ENCODE assay signal across 21 cellular contexts in the genomic region with DNA sequence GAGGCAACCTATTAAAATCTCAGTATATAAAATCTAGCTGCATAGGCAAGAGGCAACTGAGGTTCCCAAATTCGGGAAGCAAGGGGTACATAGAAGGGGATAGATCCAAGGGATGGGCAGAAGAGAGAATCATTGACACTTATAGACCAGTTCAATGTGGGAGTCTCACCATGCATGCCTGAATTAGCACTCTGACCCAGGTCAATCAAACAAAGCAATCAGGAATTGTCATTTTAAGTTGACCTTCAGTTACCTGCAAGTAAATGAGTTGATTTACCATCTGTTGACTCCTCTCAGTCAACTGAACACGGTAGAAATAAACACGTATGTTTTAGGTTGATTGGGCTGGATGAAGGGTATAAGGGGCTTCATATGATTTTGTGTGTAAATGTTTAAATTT. TPM values are rescaled to one million over a fixed set of nuclear protein-coding genes. Genes with fewer than 3 reads are reported as not detected.
DNase-seq lines count a peak whose midpoint lies in the region; ATAC-seq, FAIRE-seq and TF ChIP-seq lines count a peak whose summit lies in the region.
"Had no signal": no experiment of that assay in that cellular context is flagged by ENCODE, and none has a peak within 500 bp of the region (broad histone marks: within the 10 kb centered on the region; RNA-seq: fewer than 3 reads in every experiment).

No MANE protein-coding gene starts in this region.

- TF ChIP-seq RAD21 in HepG2 (CRISPR knock-in tag; IDR thresholded peaks at IDR 0.05): no peak

- no peak for TF ChIP-seq POLR2A in HepG2 (IDR thresholded peaks at IDR 0.05; ENCODE audit: insufficient read depth in 1 of 2, low read depth in 2 of 2, low read length in 2 of 2)

- peaks cover 2% of the 10 kb centered on the region for H3K27me3 Mint-ChIP-seq in nephron progenitor cell (ENCODE audit: low read depth, poor library complexity)
- H3K27me3 Mint-ChIP-seq: CD4-positive, alpha-beta T cell had no signal

- FAIRE-seq in HepG2 (lab: Jason Lieb, UNC): no peak
- no peak for FAIRE-seq in small intestine (lab: Jason Lieb, UNC)
- FAIRE-seq: GM12891, GM18507, H1 had no signal

- BruUV-seq in HepG2 (replicated peaks; lab: Mats Ljungman, UMichigan): no TSS peak

- H3K27me3 ChIP-seq in HepG2 (ENCODE audit: control insufficient read depth in 1 of 2, insufficient read depth in 2 of 2, low read length in 2 of 2): peaks cover 0 to 19% of the 10 kb centered on the region in 2 experiments; a peak in 1 of 5 replicates
- no peaks in the 10 kb centered on the region for H3K27me3 ChIP-seq in small intestine (ENCODE audit: control insufficient read depth in 2 of 2, insufficient read depth in 2 of 2, low read length in 2 of 2)

- H3K9me3 ChIP-seq in SK-N-MC (ENCODE audit: low read depth, low read length): no peaks in the 10 kb centered on the region
- no peaks in the 10 kb centered on the region for H3K9me3 ChIP-seq in HepG2 (ENCODE audit: low read length)
- no peaks in the 10 kb centered on the region for H3K9me3 ChIP-seq in small intestine (ENCODE audit: control insufficient read depth, low read depth)

- H3K4me2 ChIP-seq in HepG2 (ENCODE audit: low read depth, low read length): peak overlapping the region; percentile 48; the same call in 1 of the 2 replicates

- no peak for DNase-seq in SK-N-MC (ENCODE audit: low read depth, low spot score)
- no peak for DNase-seq in HepG2 (ENCODE audit: low spot score)
- peak; percentile 33 for DNase-seq in small intestine
- DNase-seq in SK-N-DZ (ENCODE audit: low spot score): no peak
- no peak for DNase-seq in stimulated activated CD4-positive, alpha-beta T cell treated with anti-CD3 and anti-CD28 coated beads, Interleukin-2, amount 100 ng/mL, for 24 hours
- DNase-seq in nephron progenitor cell: no peak
- DNase-seq: 8988T; C1 segment of cervical spinal cord; Calu3; CD4-positive, alpha-beta T cell; CD8-positive, alpha-beta memory T cell; DMS53; DMS79 treated with DMSO at 0.1 percent for 48 hours; GF-D8; H7; HCEC 1CT had no signal

- H3K27ac ChIP-seq in C4-2B (peak overlapping the region; percentile 74), SK-N-MC (peak overlapping the region; percentile 60; the same call in 1 of the 2 replicates), HepG2 (ENCODE audit: extremely low read length, insufficient read depth, low read length) (no peak overlapping the region), small intestine (ENCODE audit: low read depth in 1 of 2, low read length in 1 of 2) (no peak overlapping the region)

- TF ChIP-seq CTCF in C4-2B (conservative IDR thresholded peaks at IDR 0.05) (no peak), HepG2 (CRISPR knock-in tag; IDR thresholded peaks at IDR 0.05) (no peak), nephron progenitor cell (IDR thresholded peaks at IDR 0.05) (no peak)

- in situ Hi-C loops in HepG2 (cut with HindIII; ENCODE audit: extremely low pct_ligation_motif_present, low pct_unique_long_range_greater_than_20kb): no loop called here

- H3K9ac ChIP-seq in SK-N-MC (ENCODE audit: insufficient read length): no peak overlapping the region
- no peak overlapping the region for H3K9ac ChIP-seq in HepG2 (ENCODE audit: insufficient read depth, low read depth, low read length)

- no peaks in the 10 kb centered on the region for H3K36me3 Mint-ChIP-seq in nephron progenitor cell (ENCODE audit: low read depth)
- H3K36me3 Mint-ChIP-seq: CD8-positive, alpha-beta memory T cell had no signal

- H3K27ac Mint-ChIP-seq in nephron progenitor cell: no peak overlapping the region
- H3K27ac Mint-ChIP-seq: CD4-positive, alpha-beta T cell; CD8-positive, alpha-beta memory T cell had no signal

- POLR2A ChIA-PET in HepG2 (lab: Yijun Ruan, JAX): no interaction called here

- H2AFZ ChIP-seq in HepG2 (ENCODE audit: low read length): no peak overlapping the region

- TF ChIP-seq EP300 in HepG2 (IDR thresholded peaks at IDR 0.05; ENCODE audit: low read depth in 2 of 2, low read length in 2 of 2) (no peak), HepG2 (CRISPR knock-in tag; IDR thresholded peaks at IDR 0.05; ENCODE audit: borderline replicate concordance) (no peak)

- H3K9me3 Mint-ChIP-seq in nephron progenitor cell: peaks cover 13% of the 10 kb centered on the region
- H3K9me3 Mint-ChIP-seq: CD4-positive, alpha-beta T cell had no signal

- peaks cover 21% of the 10 kb centered on the region for H3K4me1 Mint-ChIP-seq in nephron progenitor cell
- H3K4me1 Mint-ChIP-seq: CD8-positive, alpha-beta memory T cell had no signal

- no peaks in the 10 kb centered on the region for H3K36me3 ChIP-seq in SK-N-MC (ENCODE audit: insufficient read depth, low read length)
- no peaks in the 10 kb centered on the region for H3K36me3 ChIP-seq in HepG2 (replicated peaks in 1 of 2; ENCODE audit: control insufficient read depth in 1 of 2, insufficient read depth in 2 of 2, low read length in 2 of 2)
- H3K36me3 ChIP-seq in small intestine (ENCODE audit: control insufficient read depth in 2 of 2, insufficient read depth in 2 of 2, low read length in 2 of 2): no peaks in the 10 kb centered on the region

- H3K4me1 ChIP-seq in HepG2 (ENCODE audit: insufficient read depth, low read length) (peaks cover 39% of the 10 kb centered on the region), small intestine (ENCODE audit: control insufficient read depth in 2 of 2, insufficient read depth in 1 of 2, low read depth in 1 of 2, low read length in 1 of 2) (peaks cover 0 to 2% of the 10 kb centered on the region in 2 donors)

- CTCF ChIA-PET in HepG2 (lab: Yijun Ruan, JAX; ENCODE audit: low intra/inter-chr PET ratio, low total read pairs): no interaction called here

- H3K4me3 ChIP-seq in SK-N-MC (peak overlapping the region; percentile 36; the same call in 1 of the 2 replicates), HepG2 (replicated peaks in 1 of 3; ENCODE audit: insufficient read depth in 1 of 3, low read depth in 2 of 3, low read length in 3 of 3) (no peak overlapping the region), small intestine (ENCODE audit: low read depth in 1 of 2, low read length in 2 of 2) (no peak overlapping the region)

- H3K4me3 Mint-ChIP-seq in nephron progenitor cell: no peak overlapping the region
- H3K4me3 Mint-ChIP-seq: CD4-positive, alpha-beta T cell; CD8-positive, alpha-beta memory T cell had no signal

- no peaks in the 10 kb centered on the region for H3K79me2 ChIP-seq in HepG2 (ENCODE audit: insufficient read depth, low read length)

- no peaks in the 10 kb centered on the region for H4K20me1 ChIP-seq in HepG2 (ENCODE audit: insufficient read depth, low read length)

- intact Hi-C loops in HepG2 (cut with micrococcal nuclease; ENCODE audit: unreplicated experiment): no loop called here

- WGBS in HepG2 (ENCODE audit: low lambda C conversion rate): 2% methylated on average over 3 of the region's 3 CpGs
- WGBS in small intestine, 3 donors: 50 to 64% (median 57%) methylated on average over 3 of the region's 3 CpGs

- ATAC-seq in HepG2 (no peak), GM21390 (IDR thresholded peaks at IDR 0.05; ENCODE audit: unreplicated experiment) (no peak)

TF ChIP-seq in HepG2, 621 proteins besides CTCF, POLR2A, EP300 and RAD21 (continues in another document):
- TF ChIP-seq, protein P1, sequence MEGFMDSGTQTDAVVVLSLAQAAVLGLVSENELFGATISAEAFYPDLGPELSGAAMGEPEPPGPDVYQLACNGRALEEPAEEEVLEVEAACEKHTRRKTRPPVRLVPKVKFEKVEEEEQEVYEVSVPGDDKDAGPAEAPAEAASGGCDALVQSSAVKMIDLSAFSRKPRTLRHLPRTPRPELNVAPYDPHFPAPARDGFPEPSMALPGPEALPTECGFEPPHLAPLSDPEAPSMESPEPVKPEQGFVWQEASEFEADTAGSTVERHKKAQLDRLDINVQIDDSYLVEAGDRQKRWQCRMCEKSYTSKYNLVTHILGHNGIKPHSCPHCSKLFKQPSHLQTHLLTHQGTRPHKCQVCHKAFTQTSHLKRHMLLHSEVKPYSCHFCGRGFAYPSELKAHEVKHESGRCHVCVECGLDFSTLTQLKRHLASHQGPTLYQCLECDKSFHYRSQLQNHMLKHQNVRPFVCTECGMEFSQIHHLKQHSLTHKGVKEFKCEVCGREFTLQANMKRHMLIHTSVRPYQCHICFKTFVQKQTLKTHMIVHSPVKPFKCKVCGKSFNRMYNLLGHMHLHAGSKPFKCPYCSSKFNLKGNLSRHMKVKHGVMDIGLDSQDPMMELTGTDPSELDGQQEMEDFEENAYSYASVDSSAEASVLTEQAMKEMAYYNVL (CRISPR knock-in tag; IDR thresholded peaks at IDR 0.05; ENCODE audit: borderline replicate concordance): no peak
- TF ChIP-seq ARHGAP35 (CRISPR knock-in tag; IDR thresholded peaks at IDR 0.05; ENCODE audit: borderline replicate concordance) (no peak), SRSF1 (optimal IDR thresholded peaks at IDR 0.05; ENCODE audit: low read depth, low read length) (no peak), PHB2 (IDR thresholded peaks at IDR 0.05; ENCODE audit: partially characterized antibody) (no peak), HOXA7 (CRISPR knock-in tag; IDR thresholded peaks at IDR 0.05) (no peak), MAFG (CRISPR knock-in tag; IDR thresholded peaks at IDR 0.05) (no peak)

RNA-seq across cellular contexts. Expression of a gene that starts 33.4 kb away (rescaled TPM):
- 20.7 and 23.2 TPM in 2 replicates for total RNA-seq in HepG2 (2016; rRNA removed; fragmentation: Illumina TruSeq; extraction: Trizol)
- total RNA-seq in HepG2 (2016; cell fraction: cytosol; rRNA removed; fragmentation: Illumina TruSeq; extraction: Trizol; ENCODE audit: low read depth): 13.3 and 13.7 TPM in 2 replicates
- total RNA-seq in HepG2 (2016; cell fraction: insoluble cytoplasmic fraction; rRNA removed; fragmentation: Illumina TruSeq; extraction: Trizol): 19.2 and 20.9 TPM in 2 replicates
- total RNA-seq in HepG2 (2016; cell fraction: membrane; rRNA removed; fragmentation: Illumina TruSeq; extraction: Trizol): 15.7 and 17.4 TPM in 2 replicates
- 40.8 and 44.2 TPM in 2 replicates for total RNA-seq in HepG2 (2016; cell fraction: nucleus; rRNA removed; fragmentation: Illumina TruSeq; extraction: Trizol)
- polyA plus RNA-seq in HepG2 (2011; rRNA removed): 27.8 and 33.7 TPM in 2 replicates
- 20.2 and 22.2 TPM in 2 replicates for polyA plus RNA-seq in HepG2 (2011; cell fraction: cytosol; rRNA removed)
- polyA plus RNA-seq in HepG2 (2011; cell fraction: nucleus; rRNA removed): 52.0 and 60.6 TPM in 2 replicates
- 21.4 and 23.7 TPM in 2 replicates for polyA plus RNA-seq in HepG2 (2012)
- 1.9 and 2.4 TPM in 2 replicates for polyA plus RNA-seq in HepG2 (2016; cell fraction: cytosol; fragmentation: Illumina TruSeq; extraction: Trizol; ENCODE audit: low read depth)
- polyA plus RNA-seq in HepG2 (2016; cell fraction: insoluble cytoplasmic fraction; fragmentation: Illumina TruSeq; extraction: Trizol; ENCODE audit: low read depth): 26.7 and 30.0 TPM in 2 replicates
- 4.2 and 4.8 TPM in 2 replicates for polyA plus RNA-seq in HepG2 (2016; cell fraction: membrane; fragmentation: Illumina TruSeq; extraction: Trizol; ENCODE audit: low read depth)
- polyA plus RNA-seq in HepG2 (2016; cell fraction: nucleus; fragmentation: Illumina TruSeq; extraction: Trizol; ENCODE audit: insufficient read depth, low read depth): 25.3 and 26.6 TPM in 2 replicates
- polyA minus RNA-seq in HepG2 (2011; rRNA and poly(A)+ RNA removed; ENCODE audit: low replicate concordance): 79.4 and 97.0 TPM in 2 replicates
- 25.3 and 29.3 TPM in 2 replicates for polyA minus RNA-seq in HepG2 (2011; cell fraction: cytosol; rRNA and poly(A)+ RNA removed)
- polyA minus RNA-seq in HepG2 (2011; cell fraction: nucleus; rRNA and poly(A)+ RNA removed): 120 and 122 TPM in 2 replicates
- polyA plus RNA-seq in small intestine: 10 to 100 TPM in 2 of 3 donors, 1 to 10 TPM in 1; 9.0 to 22.1 (median 17.8) TPM
- polyA plus RNA-seq in SK-N-DZ (2014; cell fraction: cytosol; rRNA removed): 10.4 and 14.7 TPM in 2 replicates
- polyA plus RNA-seq in SK-N-DZ (2014; cell fraction: nucleus; rRNA removed): 8.6 and 18.4 TPM in 2 replicates

Comparison
In these comparisons a context has a peak if more than half of its experiments do, and no peak if none do; other contexts are left out.
1. H3K27ac ChIP-seq: peak in C4-2B (single experiment) and SK-N-MC (single experiment); none in HepG2 (single experiment) and small intestine (0 of 2).